In the genomic region with DNA sequence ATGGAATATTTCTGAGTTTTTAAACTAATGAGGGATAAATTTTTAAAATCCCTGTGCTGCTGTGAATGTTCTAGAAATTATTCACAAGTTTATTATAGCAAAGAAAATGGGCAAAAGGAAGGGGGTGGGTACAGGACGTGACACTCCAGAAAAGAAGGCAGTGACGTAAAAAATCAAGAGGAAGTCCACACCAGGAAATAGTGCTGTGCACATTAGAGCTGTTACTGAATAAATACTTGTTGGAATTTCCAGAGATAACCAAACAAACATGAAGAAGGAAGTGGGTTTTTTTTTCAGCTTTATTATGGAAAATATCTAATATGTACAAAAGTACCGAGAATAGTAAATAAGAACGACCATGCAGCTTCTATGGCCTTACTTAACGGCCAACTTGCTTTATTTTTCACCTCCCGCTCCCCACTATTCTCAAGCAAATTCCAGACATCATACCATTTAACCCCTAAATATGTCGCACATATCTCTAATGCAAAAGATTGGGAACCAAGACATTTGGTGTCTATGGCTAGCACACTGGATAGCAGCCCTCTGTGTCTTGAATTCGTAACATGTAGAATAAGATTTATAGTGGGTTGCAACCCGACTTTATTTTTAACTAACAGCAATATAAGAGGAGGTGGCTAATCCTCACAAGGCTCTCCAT, we compare ENCODE assay signal across 8 cellular contexts. TPM values are rescaled to one million over a fixed set of nuclear protein-coding genes. Genes with fewer than 3 reads are reported as not detected.
DNase-seq lines count a peak whose midpoint lies in the region; ATAC-seq and TF ChIP-seq lines count a peak whose summit lies in the region.

No MANE protein-coding gene starts in this region.

- no peaks in the 10 kb centered on the region for H3K9me3 ChIP-seq in tibial nerve

- peak overlapping the region; percentile 57 to 87 (median 74) for H3K4me3 ChIP-seq in tibial nerve

- DNase-seq in Ammon's horn (ENCODE audit: low spot score): peak; percentile 40
- DNase-seq in HS-27A (ENCODE audit: low read depth): peak; percentile 46
- peak; percentile 29 to 39 for DNase-seq in SHP77 (lab: John Stamatoyannopoulos, UW)
- peak; percentile 88 for DNase-seq in dermis blood vessel endothelial cell
- peak; percentile 59 for DNase-seq in medulla oblongata (ENCODE audit: extremely low spot score)
- no peak for DNase-seq in tibial nerve (ENCODE audit: low spot score in 2 of 2)
- DNase-seq in stimulated activated CD4-positive, alpha-beta T cell treated with anti-CD3 and anti-CD28 coated beads, Interleukin-4, amount 100 ng/mL, for 4 hours: no peak

- no peaks in the 10 kb centered on the region for H3K27me3 ChIP-seq in tibial nerve

- WGBS in tibial nerve, 2 donors: 1% methylated on average over 9 of the region's 9 CpGs

- TF ChIP-seq POLR2A in tibial nerve (IDR thresholded peaks at IDR 0.05): no peak

- no peak for TF ChIP-seq CTCF in tibial nerve (IDR thresholded peaks at IDR 0.05)

- ATAC-seq in GM18868 (IDR thresholded peaks at IDR 0.05; ENCODE audit: unreplicated experiment): peak; percentile 23

- peak overlapping the region; percentile 79 to 94 (median 92) for H3K27ac ChIP-seq in tibial nerve

- no peaks in the 10 kb centered on the region for H3K36me3 ChIP-seq in tibial nerve

- peaks cover 3 to 39% (median 29%) of the 10 kb centered on the region in 4 donors for H3K4me1 ChIP-seq in tibial nerve

- TF ChIP-seq EP300 in tibial nerve (IDR thresholded peaks at IDR 0.05): no peak

RNA-seq across cellular contexts. Expression of a gene that starts 0.6 kb away (rescaled TPM):
- 93.9 and 170 TPM in 2 replicates for total RNA-seq in dermis blood vessel endothelial cell
- total RNA-seq in tibial nerve: 10 to 100 TPM; 62.4 to 91.3 (median 74.6) TPM

RNA-seq across cellular contexts. Expression of a gene that starts 34.7 kb away (rescaled TPM):
- total RNA-seq in dermis blood vessel endothelial cell (23.3 and 50.2 TPM in 2 replicates), tibial nerve (10 to 100 TPM; 43.5 to 59.7 (median 52.7) TPM)

Comparison
In these comparisons a context has a peak if more than half of its experiments do, and no peak if none do; other contexts are left out.
1. DNase-seq: peak in Ammon's horn (single experiment), HS-27A (single experiment), SHP77 (2 of 2), dermis blood vessel endothelial cell (single experiment) and medulla oblongata (single experiment); none in tibial nerve (0 of 2) and stimulated activated CD4-positive, alpha-beta T cell treated with anti-CD3 and anti-CD28 coated beads, Interleukin-4, amount 100 ng/mL, for 4 hours (0 of 2).